In genomic region chr12:77685906-77686305, GRCh38 we compare ENCODE assay signal across 12 cellular contexts.
A peak's percentile ranks its signal among the peaks of the same experiment; 100 is the strongest.
DNase-seq lines count a peak whose midpoint lies in the region; ATAC-seq and TF ChIP-seq lines count a peak whose summit lies in the region.
"Had no signal": no experiment of that assay in that cellular context is flagged by ENCODE, and none has a peak within 500 bp of the region (broad histone marks: within the 10 kb centered on the region; RNA-seq: fewer than 3 reads in every experiment).

No MANE protein-coding gene starts in this region.

- no peak overlapping the region for H3K9ac ChIP-seq in SK-N-MC (ENCODE audit: insufficient read length)
- H3K9ac ChIP-seq: GM23248 had no signal

- H3K27me3 Mint-ChIP-seq in brain (no peaks in the 10 kb centered on the region), mesothelial cell of epicardium (ENCODE audit: low read depth) (peaks cover 5% of the 10 kb centered on the region)
- H3K27me3 Mint-ChIP-seq in activated T-helper 17 cell treated with anti-CD3 and anti-CD28 coated beads, Interleukin-2, amount 50 U/mL, for 72 hours = no peaks in the 10 kb centered on the region
- H3K27me3 Mint-ChIP-seq: CD4-positive, alpha-beta T cell had no signal

- H3K4me3 Mint-ChIP-seq in brain (peak overlapping the region in 2 of 5 experiments; percentile 39 to 55), mesothelial cell of epicardium (no peak overlapping the region)
- H3K4me3 Mint-ChIP-seq in activated T-helper 17 cell treated with anti-CD3 and anti-CD28 coated beads, Interleukin-2, amount 50 U/mL, for 72 hours = no peak overlapping the region
- H3K4me3 Mint-ChIP-seq: CD4-positive, alpha-beta T cell had no signal

- H3K27ac Mint-ChIP-seq in brain (peak overlapping the region; percentile 35 to 98 (median 76)), mesothelial cell of epicardium (peak overlapping the region; percentile 53)
- H3K27ac Mint-ChIP-seq in activated T-helper 17 cell treated with anti-CD3 and anti-CD28 coated beads, Interleukin-2, amount 50 U/mL, for 72 hours = no peak overlapping the region
- H3K27ac Mint-ChIP-seq: CD4-positive, alpha-beta T cell had no signal

- H3K4me1 Mint-ChIP-seq in brain = peaks cover 36% of the 10 kb centered on the region
- peaks cover 17% of the 10 kb centered on the region for H3K4me1 Mint-ChIP-seq in mesothelial cell of epicardium
- H3K4me1 Mint-ChIP-seq in activated T-helper 17 cell treated with anti-CD3 and anti-CD28 coated beads, Interleukin-2, amount 50 U/mL, for 72 hours = no peaks in the 10 kb centered on the region

- ATAC-seq in activated T-helper 17 cell treated with anti-CD3 and anti-CD28 coated beads, Interleukin-2, amount 50 U/mL, for 72 hours (replicated peaks) = no peak
- ATAC-seq in HG03108 (IDR thresholded peaks at IDR 0.05; ENCODE audit: unreplicated experiment) = no peak

- peak overlapping the region; percentile 38; the same call in 1 of the 2 replicates for H3K4me3 ChIP-seq in SK-N-MC
- H3K4me3 ChIP-seq: A549, GM23248 had no signal

- H3K27ac ChIP-seq in SK-N-MC = peak overlapping the region; percentile 54; the same call in 1 of the 2 replicates
- H3K27ac ChIP-seq: A549, C4-2B, GM23248 had no signal

- no peaks in the 10 kb centered on the region for H3K36me3 ChIP-seq in SK-N-MC (ENCODE audit: insufficient read depth, low read length)

- DNase-seq in SK-N-MC (ENCODE audit: low read depth, low spot score) (peak; percentile 28), mesothelial cell of epicardium (ENCODE audit: low spot score in 2 of 2, unreplicated experiment in 2 of 2) (no peak), A172 (ENCODE audit: low spot score) (no peak), KBM-7 (no peak)
- DNase-seq: Caco-2; CD4-positive, alpha-beta T cell; GM23248 had no signal

- no peaks in the 10 kb centered on the region for H3K9me3 ChIP-seq in SK-N-MC (ENCODE audit: low read depth, low read length)
- H3K9me3 ChIP-seq: A549, Caco-2 had no signal

- no peaks in the 10 kb centered on the region for H3K36me3 Mint-ChIP-seq in brain
- no peaks in the 10 kb centered on the region for H3K36me3 Mint-ChIP-seq in mesothelial cell of epicardium
- H3K36me3 Mint-ChIP-seq in activated T-helper 17 cell treated with anti-CD3 and anti-CD28 coated beads, Interleukin-2, amount 50 U/mL, for 72 hours (ENCODE audit: low read depth) = no peaks in the 10 kb centered on the region

- H3K9me3 Mint-ChIP-seq in brain (peaks cover 0 to 6% (median 0%) of the 10 kb centered on the region in 5 experiments), mesothelial cell of epicardium (no peaks in the 10 kb centered on the region)
- H3K9me3 Mint-ChIP-seq in activated T-helper 17 cell treated with anti-CD3 and anti-CD28 coated beads, Interleukin-2, amount 50 U/mL, for 72 hours = peaks cover 8% of the 10 kb centered on the region
- H3K9me3 Mint-ChIP-seq: CD4-positive, alpha-beta T cell had no signal

- in situ Hi-C loops in KBM-7 (cut with MboI; ENCODE audit: low pct_unique_long_range_greater_than_20kb, low sequenced_read_pairs) = no loop called here

- no peak for TF ChIP-seq CTCF in brain (conservative IDR thresholded peaks at IDR 0.05)
- TF ChIP-seq CTCF in mesothelial cell of epicardium (IDR thresholded peaks at IDR 0.05; ENCODE audit: unreplicated experiment) = no peak
